Comparison of ENCODE assay signal across 29 cellular contexts in the genomic region with DNA sequence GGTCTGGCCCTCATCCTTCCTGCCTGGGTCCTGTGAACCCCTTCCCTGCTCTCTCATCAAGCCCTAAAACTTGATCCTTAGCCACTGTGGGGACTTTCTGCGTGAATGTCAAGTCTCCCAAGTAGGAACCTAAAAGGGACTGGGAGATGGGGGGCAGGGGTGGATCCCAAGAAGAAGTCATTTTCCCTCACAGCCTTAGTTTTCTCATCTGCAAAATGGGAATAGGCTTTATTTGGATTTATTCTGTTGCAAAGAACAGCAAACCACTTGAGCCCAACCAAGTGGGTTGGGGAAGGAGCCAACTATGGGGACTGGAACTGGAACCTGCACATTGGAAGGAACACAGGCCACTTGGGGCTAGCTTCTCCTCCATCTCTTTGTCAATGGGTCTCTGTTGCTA.
"Had no signal": no experiment of that assay in that cellular context is flagged by ENCODE, and none has a peak within 500 bp of the region (broad histone marks: within the 10 kb centered on the region; RNA-seq: fewer than 3 reads in every experiment).

No MANE protein-coding gene starts in this region.

- H3K27me3 ChIP-seq: brain microvascular endothelial cell, gastrocnemius medialis had no signal

- H3K36me3 Mint-ChIP-seq: activated naive CD4-positive, alpha-beta T cell treated with anti-CD3 and anti-CD28 coated beads, Interleukin-2, amount 10 ng/mL, durations not matched to agents 7 days and 5 days; activated naive CD4-positive, alpha-beta T cell treated with anti-CD3 and anti-CD28 coated beads, Interleukin-2, amount 50 U/mL, for 72 hours; activated naive CD8-positive, alpha-beta T cell treated with anti-CD3 and anti-CD28 coated beads, Interleukin-2, amount 10 ng/mL, durations not matched to agents 7 days and 5 days had no signal

- H3K9me3 ChIP-seq: gastrocnemius medialis had no signal

- H3K27me3 Mint-ChIP-seq: activated CD4-positive, alpha-beta memory T cell treated with anti-CD3 and anti-CD28 coated beads, Interleukin-2, amount 10 ng/mL, durations not matched to agents 7 days and 5 days; activated CD4-positive, alpha-beta T cell treated with anti-CD3 and anti-CD28 coated beads, Interleukin-2, amount 10 ng/mL, durations not matched to agents 7 days and 5 days; activated naive CD4-positive, alpha-beta T cell treated with anti-CD3 and anti-CD28 coated beads, Interleukin-2, amount 10 ng/mL, durations not matched to agents 7 days and 5 days; activated naive CD8-positive, alpha-beta T cell treated with anti-CD3 and anti-CD28 coated beads, Interleukin-2, amount 10 ng/mL, durations not matched to agents 7 days and 5 days; activated T-cell treated with anti-CD3 and anti-CD28 coated beads, Interleukin-2, amount 50 U/mL, for 24 hours; central memory CD8-positive, alpha-beta T cell; dendritic cell treated with granulocyte-macrophage colony-stimulating factor and Interleukin-4, amounts not matched to agents 40 ng/mL and 50 ng/mL, for 4 days had no signal

- DNase-seq: activated CD4-positive, alpha-beta memory T cell treated with anti-CD3 and anti-CD28 coated beads, Interleukin-2, amount 10 ng/mL, durations not matched to agents 7 days and 5 days; activated CD4-positive, alpha-beta T cell treated with anti-CD3 and anti-CD28 coated beads for 1 hour; activated CD4-positive, alpha-beta T cell treated with anti-CD3 and anti-CD28 coated beads for 4 hours; activated CD4-positive, alpha-beta T cell treated with anti-CD3 and anti-CD28 coated beads, Interleukin-2, amount 10 ng/mL, durations not matched to agents 7 days and 5 days; activated CD4-positive, alpha-beta T cell treated with anti-CD3 and anti-CD28 coated beads, Interleukin-2, amount 50 U/mL, for 4 hours; activated CD8-positive, alpha-beta memory T cell treated with anti-CD3 and anti-CD28 coated beads, Interleukin-2, amount 50 U/mL, for 48 hours; activated gamma-delta T cell; activated naive CD4-positive, alpha-beta T cell; activated naive CD4-positive, alpha-beta T cell treated with anti-CD3 and anti-CD28 coated beads, Interleukin-2, amount 10 ng/mL, durations not matched to agents 7 days and 5 days; activated naive CD8-positive, alpha-beta T cell treated with anti-CD3 and anti-CD28 coated beads, Interleukin-2, amount 10 ng/mL, durations not matched to agents 7 days and 5 days; activated T-cell treated with anti-CD3 and anti-CD28 coated beads for 4 hours; activated T-cell treated with anti-CD3 and anti-CD28 coated beads, Interleukin-2, amount 50 U/mL, for 24 hours; activated T-cell treated with anti-CD3 and anti-CD28 coated beads, Interleukin-2, amount 50 U/mL, for 72 hours; amniotic stem cell; brain microvascular endothelial cell; effector CD8-positive, alpha-beta T cell; foreskin fibroblast; gastrocnemius medialis; glutamatergic neuron; T-helper 2 cell had no signal

- H3K4me1 Mint-ChIP-seq: activated CD4-positive, alpha-beta memory T cell treated with anti-CD3 and anti-CD28 coated beads, Interleukin-2, amount 10 ng/mL, durations not matched to agents 7 days and 5 days; activated CD4-positive, alpha-beta T cell treated with anti-CD3 and anti-CD28 coated beads, Interleukin-2, amount 10 ng/mL, durations not matched to agents 7 days and 5 days; activated naive CD4-positive, alpha-beta T cell treated with anti-CD3 and anti-CD28 coated beads, Interleukin-2, amount 10 ng/mL, durations not matched to agents 7 days and 5 days; activated naive CD8-positive, alpha-beta T cell treated with anti-CD3 and anti-CD28 coated beads, Interleukin-2, amount 10 ng/mL, durations not matched to agents 7 days and 5 days; central memory CD8-positive, alpha-beta T cell; WTC11 had no signal

- H3K36me3 ChIP-seq: brain microvascular endothelial cell, gastrocnemius medialis had no signal

- H3K9me3 Mint-ChIP-seq: activated CD4-positive, alpha-beta memory T cell treated with anti-CD3 and anti-CD28 coated beads, Interleukin-2, amount 10 ng/mL, durations not matched to agents 7 days and 5 days; activated CD4-positive, alpha-beta T cell treated with anti-CD3 and anti-CD28 coated beads, Interleukin-2, amount 10 ng/mL, durations not matched to agents 7 days and 5 days; activated naive CD4-positive, alpha-beta T cell treated with anti-CD3 and anti-CD28 coated beads, Interleukin-2, amount 10 ng/mL, durations not matched to agents 7 days and 5 days; activated naive CD4-positive, alpha-beta T cell treated with anti-CD3 and anti-CD28 coated beads, Interleukin-2, amount 50 U/mL, for 72 hours; activated naive CD8-positive, alpha-beta T cell treated with anti-CD3 and anti-CD28 coated beads, Interleukin-2, amount 10 ng/mL, durations not matched to agents 7 days and 5 days; activated T-cell treated with anti-CD3 and anti-CD28 coated beads, Interleukin-2, amount 50 U/mL, for 24 hours; activated T-cell treated with anti-CD3 and anti-CD28 coated beads, Interleukin-2, amount 50 U/mL, for 72 hours; central memory CD8-positive, alpha-beta T cell; dendritic cell treated with granulocyte-macrophage colony-stimulating factor and Interleukin-4, amounts not matched to agents 40 ng/mL and 50 ng/mL, for 4 days had no signal

- FAIRE-seq: astrocyte, bronchial epithelial cell had no signal

- H3K4me3 ChIP-seq: coronary artery, gastrocnemius medialis had no signal

- H3K27ac Mint-ChIP-seq: activated CD4-positive, alpha-beta memory T cell treated with anti-CD3 and anti-CD28 coated beads, Interleukin-2, amount 10 ng/mL, durations not matched to agents 7 days and 5 days; activated CD4-positive, alpha-beta T cell treated with anti-CD3 and anti-CD28 coated beads, Interleukin-2, amount 10 ng/mL, durations not matched to agents 7 days and 5 days; activated naive CD4-positive, alpha-beta T cell treated with anti-CD3 and anti-CD28 coated beads, Interleukin-2, amount 10 ng/mL, durations not matched to agents 7 days and 5 days; activated naive CD4-positive, alpha-beta T cell treated with anti-CD3 and anti-CD28 coated beads, Interleukin-2, amount 50 U/mL, for 72 hours; activated naive CD8-positive, alpha-beta T cell treated with anti-CD3 and anti-CD28 coated beads, Interleukin-2, amount 10 ng/mL, durations not matched to agents 7 days and 5 days; activated T-cell treated with anti-CD3 and anti-CD28 coated beads, Interleukin-2, amount 50 U/mL, for 24 hours; activated T-cell treated with anti-CD3 and anti-CD28 coated beads, Interleukin-2, amount 50 U/mL, for 72 hours; dendritic cell treated with granulocyte-macrophage colony-stimulating factor and Interleukin-4, amounts not matched to agents 40 ng/mL and 50 ng/mL, for 4 days; WTC11 had no signal

- ATAC-seq: activated naive CD4-positive, alpha-beta T cell treated with anti-CD3 and anti-CD28 coated beads, Interleukin-2, amount 50 U/mL, for 72 hours; activated T-cell treated with anti-CD3 and anti-CD28 coated beads, Interleukin-2, amount 50 U/mL, for 72 hours; esophagus mucosa; gastrocnemius medialis; WTC11 had no signal

- H3K27ac ChIP-seq: brain microvascular endothelial cell, coronary artery, gastrocnemius medialis, VCaP had no signal

- H3K4me3 Mint-ChIP-seq: activated CD4-positive, alpha-beta memory T cell treated with anti-CD3 and anti-CD28 coated beads, Interleukin-2, amount 10 ng/mL, durations not matched to agents 7 days and 5 days; activated CD4-positive, alpha-beta T cell treated with anti-CD3 and anti-CD28 coated beads, Interleukin-2, amount 10 ng/mL, durations not matched to agents 7 days and 5 days; activated naive CD4-positive, alpha-beta T cell treated with anti-CD3 and anti-CD28 coated beads, Interleukin-2, amount 10 ng/mL, durations not matched to agents 7 days and 5 days; activated naive CD8-positive, alpha-beta T cell treated with anti-CD3 and anti-CD28 coated beads, Interleukin-2, amount 10 ng/mL, durations not matched to agents 7 days and 5 days; activated T-cell treated with anti-CD3 and anti-CD28 coated beads, Interleukin-2, amount 50 U/mL, for 24 hours; activated T-cell treated with anti-CD3 and anti-CD28 coated beads, Interleukin-2, amount 50 U/mL, for 72 hours; central memory CD8-positive, alpha-beta T cell; dendritic cell treated with granulocyte-macrophage colony-stimulating factor and Interleukin-4, amounts not matched to agents 40 ng/mL and 50 ng/mL, for 4 days; WTC11 had no signal
